In genomic region chr16:1749152-1750117, GRCh38 we compare ENCODE assay signal across 26 cellular contexts. TPM values are rescaled to one million over a fixed set of nuclear protein-coding genes. Genes with fewer than 3 reads are reported as not detected.
DNase-seq lines count a peak whose midpoint lies in the region; ATAC-seq, FAIRE-seq and TF ChIP-seq lines count a peak whose summit lies in the region.
"Had no signal": no experiment of that assay in that cellular context is flagged by ENCODE, and none has a peak within 500 bp of the region (broad histone marks: within the 10 kb centered on the region; RNA-seq: fewer than 3 reads in every experiment).

No MANE protein-coding gene starts in this region.

- FAIRE-seq in GM12891 (lab: Jason Lieb, UNC) = peak; percentile 43
- FAIRE-seq: GM18507 had no signal

- no peak overlapping the region for H3K27ac ChIP-seq in CD8-positive, alpha-beta T cell (ENCODE audit: low read depth, low read length)
- H3K27ac ChIP-seq: heart right ventricle, SK-N-MC, testis, uterus had no signal

- no peak for TF ChIP-seq CTCF in progenitor cell of endocrine pancreas (IDR thresholded peaks at IDR 0.05; ENCODE audit: unreplicated experiment)
- no peak for TF ChIP-seq CTCF in CD8-positive, alpha-beta T cell (IDR thresholded peaks at IDR 0.05)

- H3K27ac Mint-ChIP-seq in progenitor cell of endocrine pancreas = no peak overlapping the region
- no peak overlapping the region for H3K27ac Mint-ChIP-seq in CD8-positive, alpha-beta T cell
- H3K27ac Mint-ChIP-seq: activated CD8-positive, alpha-beta memory T cell treated with anti-CD3 and anti-CD28 coated beads, Interleukin-2, amount 10 ng/mL, durations not matched to agents 7 days and 5 days; activated T-helper 1 cell treated with anti-CD3 and anti-CD28 coated beads, Interleukin-12 subunit alpha, Interleukin-12 subunit beta, Interleukin-2, Interleukin-4 antibody, amounts not matched to agents 30 ng/mL and 10 ng/mL and 1 ng/mL, durations not matched to agents 14 hours and 24 hours and 36 hours; CD4-positive, CD25-positive, alpha-beta regulatory T cell; stimulated activated naive B cell treated with anti-CD40 and anti-IgM and Interleukin-4, amounts not matched to agents 10 μg/mL and 1 μg/mL and 100 μg/mL, for 72 hours; T-helper 1 cell treated with Interleukin-12 subunit alpha and Interleukin-12 subunit beta and Interleukin-4 antibody, amounts not matched to agents 30 μg/mL and 1 μg/mL, for 36 hours had no signal

- peaks cover 21% of the 10 kb centered on the region for H3K36me3 ChIP-seq in CD8-positive, alpha-beta T cell (ENCODE audit: insufficient read depth, low read length)
- H3K36me3 ChIP-seq: uterus had no signal

- H3K9me3 Mint-ChIP-seq in progenitor cell of endocrine pancreas (ENCODE audit: low read depth) = no peaks in the 10 kb centered on the region
- H3K9me3 Mint-ChIP-seq in CD8-positive, alpha-beta T cell = no peaks in the 10 kb centered on the region
- H3K9me3 Mint-ChIP-seq: activated T-helper 1 cell treated with anti-CD3 and anti-CD28 coated beads, Interleukin-12 subunit alpha, Interleukin-12 subunit beta, Interleukin-2, Interleukin-4 antibody, amounts not matched to agents 30 ng/mL and 10 ng/mL and 1 ng/mL, durations not matched to agents 14 hours and 24 hours and 36 hours; stimulated activated naive B cell treated with anti-CD40 and anti-IgM and Interleukin-4, amounts not matched to agents 10 μg/mL and 1 μg/mL and 100 μg/mL, for 72 hours; T-helper 1 cell treated with Interleukin-12 subunit alpha and Interleukin-12 subunit beta and Interleukin-4 antibody, amounts not matched to agents 30 μg/mL and 1 μg/mL, for 36 hours had no signal

- DNase-seq in GM12891 (ENCODE audit: insufficient read length, low spot score) = no peak
- peak; percentile 23 for DNase-seq in M059J (ENCODE audit: low read depth)
- peak; percentile 73 for DNase-seq in cerebellar cortex (ENCODE audit: low spot score)
- DNase-seq in progenitor cell of endocrine pancreas (ENCODE audit: low spot score, unreplicated experiment) = peak; percentile 8
- DNase-seq in COLO829 (ENCODE audit: low spot score) = no peak
- no peak for DNase-seq in NCI-H1930 (lab: John Stamatoyannopoulos, UW)
- no peak for DNase-seq in CD8-positive, alpha-beta T cell
- DNase-seq: activated CD4-positive, alpha-beta T cell treated with anti-CD3 and anti-CD28 coated beads for 48 hours; activated CD8-positive, alpha-beta memory T cell treated with anti-CD3 and anti-CD28 coated beads, Interleukin-2, amount 10 ng/mL, durations not matched to agents 7 days and 5 days; activated naive CD4-positive, alpha-beta T cell treated with anti-CD3 and anti-CD28 coated beads, Interleukin-2, amount 50 U/mL, for 16 hours; CD4-positive, CD25-positive, alpha-beta regulatory T cell; GDM1; heart right ventricle; Karpas-422; mesendoderm; NCI-H187; occipital lobe; stimulated activated CD4-positive, alpha-beta T cell treated with anti-CD3 and anti-CD28 coated beads, Interleukin-2, amount 100 ng/mL, for 48 hours; stimulated activated naive B cell treated with anti-CD40 and anti-IgM and Interleukin-4, amounts not matched to agents 10 μg/mL and 1 μg/mL and 100 μg/mL, for 72 hours; testis; uterus had no signal

- intact Hi-C loops in CD8-positive, alpha-beta T cell (cut with DNase I, micrococcal nuclease) = no loop called here

- CTCF ChIA-PET in CD8-positive, alpha-beta T cell (lab: Charles Lee) = no interaction called here

- no peaks in the 10 kb centered on the region for H3K9me3 ChIP-seq in CD8-positive, alpha-beta T cell (ENCODE audit: low read length)
- H3K9me3 ChIP-seq: heart right ventricle, testis, uterus had no signal

- H3K27me3 ChIP-seq in CD8-positive, alpha-beta T cell (ENCODE audit: insufficient read depth, low read length) = no peaks in the 10 kb centered on the region
- H3K27me3 ChIP-seq: heart right ventricle, testis, uterus had no signal

- H3K4me3 ChIP-seq in CD8-positive, alpha-beta T cell (ENCODE audit: low read depth, low read length) = no peak overlapping the region
- H3K4me3 ChIP-seq: heart right ventricle, SK-N-MC, testis, uterus had no signal

- TF ChIP-seq POLR2A in GM12891 (IDR thresholded peaks at IDR 0.05; ENCODE audit: low read depth, low read length) = no peak

- H3K4me1 Mint-ChIP-seq in progenitor cell of endocrine pancreas (ENCODE audit: low read depth) = no peaks in the 10 kb centered on the region
- no peaks in the 10 kb centered on the region for H3K4me1 Mint-ChIP-seq in CD8-positive, alpha-beta T cell (ENCODE audit: low read depth)
- H3K4me1 Mint-ChIP-seq: activated CD8-positive, alpha-beta memory T cell treated with anti-CD3 and anti-CD28 coated beads, Interleukin-2, amount 10 ng/mL, durations not matched to agents 7 days and 5 days had no signal

- ATAC-seq in CD8-positive, alpha-beta T cell = no peak
- ATAC-seq: activated CD8-positive, alpha-beta memory T cell treated with anti-CD3 and anti-CD28 coated beads, Interleukin-2, amount 10 ng/mL, durations not matched to agents 7 days and 5 days; left lobe of liver; stimulated activated naive B cell treated with anti-CD40 and anti-IgM and Interleukin-4, amounts not matched to agents 10 μg/mL and 1 μg/mL and 100 μg/mL, for 72 hours had no signal

- no peaks in the 10 kb centered on the region for H3K4me1 ChIP-seq in CD8-positive, alpha-beta T cell (ENCODE audit: insufficient read depth, low read length)
- H3K4me1 ChIP-seq: heart right ventricle, testis, uterus had no signal

- no peak overlapping the region for H3K4me3 Mint-ChIP-seq in progenitor cell of endocrine pancreas (ENCODE audit: low read depth)
- H3K4me3 Mint-ChIP-seq in CD8-positive, alpha-beta T cell = no peak overlapping the region
- H3K4me3 Mint-ChIP-seq: activated CD8-positive, alpha-beta memory T cell treated with anti-CD3 and anti-CD28 coated beads, Interleukin-2, amount 10 ng/mL, durations not matched to agents 7 days and 5 days; activated T-helper 1 cell treated with anti-CD3 and anti-CD28 coated beads, Interleukin-12 subunit alpha, Interleukin-12 subunit beta, Interleukin-2, Interleukin-4 antibody, amounts not matched to agents 30 ng/mL and 10 ng/mL and 1 ng/mL, durations not matched to agents 14 hours and 24 hours and 36 hours; stimulated activated naive B cell treated with anti-CD40 and anti-IgM and Interleukin-4, amounts not matched to agents 10 μg/mL and 1 μg/mL and 100 μg/mL, for 72 hours; T-helper 1 cell treated with Interleukin-12 subunit alpha and Interleukin-12 subunit beta and Interleukin-4 antibody, amounts not matched to agents 30 μg/mL and 1 μg/mL, for 36 hours had no signal

- POLR2A ChIA-PET in CD8-positive, alpha-beta T cell (lab: Charles Lee) = no interaction called here

- H3K27me3 Mint-ChIP-seq in progenitor cell of endocrine pancreas = no peaks in the 10 kb centered on the region
- H3K27me3 Mint-ChIP-seq in CD8-positive, alpha-beta T cell (ENCODE audit: low read depth) = no peaks in the 10 kb centered on the region
- H3K27me3 Mint-ChIP-seq: activated CD8-positive, alpha-beta memory T cell treated with anti-CD3 and anti-CD28 coated beads, Interleukin-2, amount 10 ng/mL, durations not matched to agents 7 days and 5 days; CD4-positive, CD25-positive, alpha-beta regulatory T cell; stimulated activated naive B cell treated with anti-CD40 and anti-IgM and Interleukin-4, amounts not matched to agents 10 μg/mL and 1 μg/mL and 100 μg/mL, for 72 hours had no signal

- peaks cover 2% of the 10 kb centered on the region for H3K36me3 Mint-ChIP-seq in progenitor cell of endocrine pancreas (ENCODE audit: insufficient read depth)
- peaks cover 71% of the 10 kb centered on the region for H3K36me3 Mint-ChIP-seq in CD8-positive, alpha-beta T cell

TF ChIP-seq in GM12891, 5 proteins besides CTCF, POLR2A, EP300 and RAD21:
- TF ChIP-seq POU2F2 (IDR thresholded peaks at IDR 0.05; ENCODE audit: low read depth, low read length) (no peak), PAX5 (IDR thresholded peaks at IDR 0.05; ENCODE audit: insufficient read depth, low read length, severe bottlenecking) (no peak), TAF1 (IDR thresholded peaks at IDR 0.05; ENCODE audit: low read depth, low read length) (no peak), SPI1 (IDR thresholded peaks at IDR 0.05; ENCODE audit: low read depth, low read length) (no peak), POLR2AphosphoS5 (IDR thresholded peaks at IDR 0.05; ENCODE audit: low read depth, low read length) (no peak)
TF ChIP-seq in GM12891: peak in this region for 0.

RNA-seq across cellular contexts. Expression of gene NME3, which starts 21.9 kb away (rescaled TPM):
- polyA plus RNA-seq in GM12891 (2012; ENCODE audit: low read depth, missing spikeins) = 62.8 TPM
- not detected in 2 replicates for total RNA-seq in M059J (2014; rRNA removed; shearing (Covaris generic))
- 34.4 and 35.3 TPM in 2 replicates for total RNA-seq in progenitor cell of endocrine pancreas
- total RNA-seq in CD8-positive, alpha-beta T cell = 10 to 100 TPM; 40.3 to 43.2 TPM

RNA-seq across cellular contexts. Expression of gene EME2, which starts 23.2 kb away (rescaled TPM):
- polyA plus RNA-seq in GM12891 (2012; ENCODE audit: low read depth, missing spikeins) = 12.3 TPM
- total RNA-seq in M059J (2014; rRNA removed; shearing (Covaris generic)) = 0.76 and 2.2 TPM in 2 replicates
- 50.6 and 53.4 TPM in 2 replicates for total RNA-seq in progenitor cell of endocrine pancreas
- total RNA-seq in CD8-positive, alpha-beta T cell = 10 to 100 TPM; 27.5 to 31.7 TPM

RNA-seq across cellular contexts. Expression of gene MRPS34, which starts 23.5 kb away (rescaled TPM):
- polyA plus RNA-seq in GM12891 (2012; ENCODE audit: low read depth, missing spikeins) = 110 TPM
- 115 and 133 TPM in 2 replicates for total RNA-seq in M059J (2014; rRNA removed; shearing (Covaris generic))
- 77.2 and 84.6 TPM in 2 replicates for total RNA-seq in progenitor cell of endocrine pancreas
- 10 to 100 TPM; 18.9 to 21.4 TPM for total RNA-seq in CD8-positive, alpha-beta T cell

RNA-seq across cellular contexts. Expression of gene SPSB3, which starts 32.9 kb away (rescaled TPM):
- 16.3 TPM for polyA plus RNA-seq in GM12891 (2012; ENCODE audit: low read depth, missing spikeins)
- total RNA-seq in M059J (2014; rRNA removed; shearing (Covaris generic)) = 25.9 and 29.8 TPM in 2 replicates
- 47.8 and 50.2 TPM in 2 replicates for total RNA-seq in progenitor cell of endocrine pancreas
- total RNA-seq in CD8-positive, alpha-beta T cell = 10 to 100 TPM; 70.3 to 72.3 TPM

RNA-seq across cellular contexts. Expression of gene NUBP2, which starts 33.3 kb away (rescaled TPM):
- polyA plus RNA-seq in GM12891 (2012; ENCODE audit: low read depth, missing spikeins) = 43.5 TPM
- 53.7 and 86.4 TPM in 2 replicates for total RNA-seq in M059J (2014; rRNA removed; shearing (Covaris generic))
- 59.9 and 65.4 TPM in 2 replicates for total RNA-seq in progenitor cell of endocrine pancreas
- 10 to 100 TPM; 33.1 to 39.2 TPM for total RNA-seq in CD8-positive, alpha-beta T cell

Comparison
In these comparisons a context has a peak if more than half of its experiments do, and no peak if none do; other contexts are left out.
1. DNase-seq: peak in M059J (single experiment), cerebellar cortex (single experiment) and progenitor cell of endocrine pancreas (single experiment); none in GM12891 (single experiment), COLO829 (single experiment), NCI-H1930 (0 of 2) and CD8-positive, alpha-beta T cell (0 of 7).
2. RNA of gene NME3, which starts 21.9 kb away (total RNA-seq): 40.3 to 43.2 TPM in CD8-positive, alpha-beta T cell and 34.4 to 35.3 TPM in progenitor cell of endocrine pancreas; not detected in M059J; every median in the first group is over 10 times any median in the second.